ENCODE assay signal across 14 cellular contexts in the genomic region with DNA sequence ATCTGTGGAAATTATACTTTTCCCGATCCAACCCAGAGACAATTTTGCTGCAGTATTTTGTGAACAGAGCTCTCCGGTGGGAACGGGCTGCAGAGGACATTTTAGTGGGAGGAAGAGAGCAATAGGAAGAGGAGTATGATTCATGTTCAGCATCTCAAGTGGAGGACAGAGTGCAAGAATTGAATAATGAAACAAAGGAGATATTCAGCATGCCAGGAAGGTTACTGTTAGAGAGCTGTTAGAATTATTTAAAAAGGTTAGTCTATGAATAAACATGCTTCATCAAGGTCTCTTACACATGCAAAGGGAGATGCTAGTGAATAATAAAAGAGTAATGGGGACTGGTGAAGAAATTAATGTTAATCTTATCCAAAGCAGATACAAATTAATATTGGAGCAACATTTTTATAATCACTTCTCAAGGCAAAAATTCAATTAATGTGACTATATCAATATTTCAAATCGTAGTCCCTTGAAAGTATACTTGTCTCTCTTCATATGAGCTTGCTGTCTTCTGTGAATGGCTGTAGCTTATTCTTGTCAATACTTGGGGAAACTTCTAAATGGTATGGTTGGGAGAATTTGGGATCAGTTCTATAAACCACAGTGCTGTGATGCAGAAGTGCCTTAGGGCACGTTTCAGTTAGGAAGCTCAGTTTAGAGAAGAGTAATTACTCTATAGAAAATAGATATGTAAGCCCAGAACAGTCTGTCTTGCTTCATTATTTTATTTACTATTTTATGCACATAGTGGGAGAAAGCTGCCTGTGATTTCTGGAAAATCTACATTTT.
"Had no signal": no experiment of that assay in that cellular context is flagged by ENCODE, and none has a peak within 500 bp of the region (broad histone marks: within the 10 kb centered on the region; RNA-seq: fewer than 3 reads in every experiment).

No MANE protein-coding gene starts in this region.

- H3K36me3 ChIP-seq: neutrophil, stomach, uterus had no signal

- H3K27me3 ChIP-seq: hepatocyte, neutrophil, stomach, uterus had no signal

- H3K4me2 ChIP-seq: hepatocyte had no signal

- DNase-seq: activated effector memory CD4-positive, alpha-beta T cell treated with anti-CD3 and anti-CD28 coated beads, Interleukin-2, amount 50 U/mL, for 16 hours; activated T-cell treated with anti-CD3 and anti-CD28 coated beads, Interleukin-2, amount 50 U/mL, for 1 hour; cerebellar nuclear complex; dermis blood vessel endothelial cell; erythroblast; posterior cingulate gyrus; stimulated activated CD4-positive, alpha-beta T cell treated with anti-CD3 and anti-CD28 coated beads, Interleukin-4, amount 100 ng/mL, for 4 hours; stomach; uterus had no signal

- H3K27ac Mint-ChIP-seq: activated naive CD8-positive, alpha-beta T cell; mesothelial cell of epicardium had no signal

- H3K4me3 Mint-ChIP-seq: activated naive CD8-positive, alpha-beta T cell; mesothelial cell of epicardium had no signal

- H3K79me2 ChIP-seq: hepatocyte had no signal

- H3K27me3 Mint-ChIP-seq: activated naive CD8-positive, alpha-beta T cell had no signal

- H2AFZ ChIP-seq: hepatocyte had no signal

- H3K4me1 ChIP-seq: stomach, uterus had no signal

- H3K9me3 ChIP-seq: neutrophil, stomach, uterus had no signal

- H3K4me3 ChIP-seq: hepatocyte, skin epidermis, stomach, uterus had no signal

- H3K36me3 Mint-ChIP-seq: activated naive CD8-positive, alpha-beta T cell; mesothelial cell of epicardium had no signal

- H3K27ac ChIP-seq: hepatocyte, neutrophil, skin epidermis, stomach, uterus had no signal
